Comparison of ENCODE assay signal across 1 cellular context in the genomic region with DNA sequence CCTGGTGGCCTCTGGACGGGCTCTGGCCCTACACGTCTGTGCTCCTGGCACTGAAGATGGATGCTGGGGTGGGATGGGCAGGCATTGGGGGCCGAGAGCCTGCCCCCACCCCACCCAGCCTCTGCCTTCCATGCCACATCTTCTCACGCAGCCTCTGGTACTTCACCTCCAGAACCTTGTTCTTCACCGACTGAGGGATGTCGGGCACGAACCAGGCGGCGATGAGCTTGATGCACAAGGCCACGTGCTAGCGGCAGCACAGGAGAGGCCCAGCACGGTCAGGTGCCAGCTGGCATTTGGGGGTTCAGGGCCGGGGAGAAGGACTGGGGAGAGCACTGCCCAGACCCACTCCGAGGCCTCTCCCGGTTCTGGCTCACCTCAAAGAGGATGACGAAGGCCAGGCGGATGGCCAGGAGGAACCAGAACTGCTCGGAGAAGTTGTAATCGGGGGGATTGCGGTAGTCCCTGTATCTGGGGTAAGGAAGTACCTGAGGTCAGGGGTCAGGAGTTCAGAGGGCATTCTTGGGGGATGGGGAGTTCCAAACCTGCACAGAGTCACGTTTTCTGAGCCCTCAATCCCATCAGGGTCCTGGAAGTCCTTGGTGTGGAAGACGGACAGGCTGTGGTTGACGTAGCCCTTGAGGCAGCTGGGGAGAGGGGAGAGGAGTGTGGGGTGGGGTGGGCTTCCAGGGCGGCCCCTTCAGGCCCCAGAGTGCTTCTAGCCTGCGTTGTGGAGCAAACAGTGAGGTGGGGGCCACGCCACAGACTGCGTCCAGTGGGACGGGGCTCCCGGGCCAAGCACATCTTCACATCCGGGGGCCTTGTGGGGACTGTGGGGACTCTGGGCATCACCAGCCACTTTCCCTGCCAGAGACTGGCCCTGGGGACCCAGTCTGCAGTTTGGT.
TF ChIP-seq lines count a peak whose summit lies in the region.

No MANE protein-coding gene starts in this region.

TF ChIP-seq in K562, 482 proteins besides CTCF, POLR2A, EP300 and RAD21:
- TF ChIP-seq ZNF696 (CRISPR knock-in tag; conservative IDR thresholded peaks at IDR 0.05), result no peak
- TF ChIP-seq, protein P1, sequence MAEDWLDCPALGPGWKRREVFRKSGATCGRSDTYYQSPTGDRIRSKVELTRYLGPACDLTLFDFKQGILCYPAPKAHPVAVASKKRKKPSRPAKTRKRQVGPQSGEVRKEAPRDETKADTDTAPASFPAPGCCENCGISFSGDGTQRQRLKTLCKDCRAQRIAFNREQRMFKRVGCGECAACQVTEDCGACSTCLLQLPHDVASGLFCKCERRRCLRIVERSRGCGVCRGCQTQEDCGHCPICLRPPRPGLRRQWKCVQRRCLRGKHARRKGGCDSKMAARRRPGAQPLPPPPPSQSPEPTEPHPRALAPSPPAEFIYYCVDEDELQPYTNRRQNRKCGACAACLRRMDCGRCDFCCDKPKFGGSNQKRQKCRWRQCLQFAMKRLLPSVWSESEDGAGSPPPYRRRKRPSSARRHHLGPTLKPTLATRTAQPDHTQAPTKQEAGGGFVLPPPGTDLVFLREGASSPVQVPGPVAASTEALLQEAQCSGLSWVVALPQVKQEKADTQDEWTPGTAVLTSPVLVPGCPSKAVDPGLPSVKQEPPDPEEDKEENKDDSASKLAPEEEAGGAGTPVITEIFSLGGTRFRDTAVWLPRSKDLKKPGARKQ (CRISPR knock-in tag; IDR thresholded peaks at IDR 0.05), result no peak
- peak; percentile 74; the same call in 1 of the 2 replicates for TF ChIP-seq NR2C2 (CRISPR knock-in tag; IDR thresholded peaks at IDR 0.05)
- TF ChIP-seq NR2C2 (tag; IDR thresholded peaks at IDR 0.05), result peak; percentile 61
- peak; percentile 92 for TF ChIP-seq NR2C1 (IDR thresholded peaks at IDR 0.05)
- TF ChIP-seq NR2C1 (tag; IDR thresholded peaks at IDR 0.05), result peak; percentile 76
- no peak for TF ChIP-seq ZBTB40 (IDR thresholded peaks at IDR 0.05)
- no peak for TF ChIP-seq ZBTB40 (CRISPR knock-in tag; IDR thresholded peaks at IDR 0.05)
- TF ChIP-seq ZSCAN29 (IDR thresholded peaks at IDR 0.05), result no peak
TF ChIP-seq in K562: peak in this region for 2.
